In genomic region chr1:1435911-1436633, GRCh38 we compare ENCODE assay signal across 8 cellular contexts. TPM values are rescaled to one million over a fixed set of nuclear protein-coding genes. Genes with fewer than 3 reads are reported as not detected.
DNase-seq lines count a peak whose midpoint lies in the region; ATAC-seq and TF ChIP-seq lines count a peak whose summit lies in the region.

No MANE protein-coding gene starts in this region.

- H3K36me3 ChIP-seq in CD4-positive, alpha-beta memory T cell (ENCODE audit: insufficient read depth, low read length): no peaks in the 10 kb centered on the region
- H3K36me3 ChIP-seq in Peyer's patch (no peaks in the 10 kb centered on the region), thyroid gland (no peaks in the 10 kb centered on the region)

- no peaks in the 10 kb centered on the region for H3K36me3 Mint-ChIP-seq in CD4-positive, alpha-beta memory T cell
- no peaks in the 10 kb centered on the region for H3K36me3 Mint-ChIP-seq in osteocyte (ENCODE audit: unreplicated experiment)

- no peak overlapping the region for H3K4me3 ChIP-seq in CD4-positive, alpha-beta memory T cell (ENCODE audit: low read length in 2 of 2)
- H3K4me3 ChIP-seq in Peyer's patch (peak overlapping the region; percentile 17 to 66 (median 56)), fibroblast of pulmonary artery (replicated peaks; ENCODE audit: low read depth, low read length) (peak overlapping the region; percentile 52), thyroid gland (replicated peaks in 1 of 3) (peak overlapping the region in 1 of 3 donors; percentile 26)

- TF ChIP-seq CTCF in Peyer's patch (IDR thresholded peaks at IDR 0.05) (no peak), fibroblast of pulmonary artery (IDR thresholded peaks at IDR 0.05; ENCODE audit: low read length, missing control alignments) (no peak), osteocyte (IDR thresholded peaks at IDR 0.05) (no peak), thyroid gland (IDR thresholded peaks at IDR 0.05) (no peak)

- no peak overlapping the region for H3K27ac ChIP-seq in CD4-positive, alpha-beta memory T cell (ENCODE audit: low read depth, low read length)
- H3K27ac ChIP-seq in Peyer's patch: peak overlapping the region in 3 of 4 donors; percentile 69 to 91 (median 82)
- H3K27ac ChIP-seq in thyroid gland: no peak overlapping the region

- no peaks in the 10 kb centered on the region for H3K9me3 ChIP-seq in CD4-positive, alpha-beta memory T cell (ENCODE audit: control insufficient read depth in 1 of 2, low read length in 2 of 2)
- H3K9me3 ChIP-seq in Peyer's patch (peaks cover 0 to 2% (median 0%) of the 10 kb centered on the region in 4 donors), thyroid gland (no peaks in the 10 kb centered on the region)

- DNase-seq in CD4-positive, alpha-beta memory T cell: peak in 1 of 5 donors; percentile 33
- DNase-seq in Peyer's patch: no peak
- no peak for DNase-seq in fibroblast of pulmonary artery (ENCODE audit: low read depth)
- no peak for DNase-seq in osteocyte (ENCODE audit: extremely low spot score, unreplicated experiment)
- DNase-seq in thyroid gland: no peak
- DNase-seq in medulla oblongata (ENCODE audit: extremely low spot score): no peak

- peak overlapping the region in 6 of 8 donors; percentile 21 to 72 (median 46) for H3K4me3 Mint-ChIP-seq in CD4-positive, alpha-beta memory T cell
- H3K4me3 Mint-ChIP-seq in osteocyte (ENCODE audit: unreplicated experiment): peak overlapping the region; percentile 59

- no peaks in the 10 kb centered on the region for H3K9me3 Mint-ChIP-seq in CD4-positive, alpha-beta memory T cell
- no peaks in the 10 kb centered on the region for H3K9me3 Mint-ChIP-seq in osteocyte (ENCODE audit: unreplicated experiment)

- H3K4me1 Mint-ChIP-seq in CD4-positive, alpha-beta memory T cell: peaks cover 0 to 8% (median 3%) of the 10 kb centered on the region in 4 donors
- peaks cover 40% of the 10 kb centered on the region for H3K4me1 Mint-ChIP-seq in osteocyte (ENCODE audit: unreplicated experiment)

- POLR2A ChIA-PET in CD4-positive, alpha-beta memory T cell (lab: Charles Lee; ENCODE audit: partially characterized antibody): no interaction called here

- peaks cover 7% of the 10 kb centered on the region for H3K4me1 ChIP-seq in CD4-positive, alpha-beta memory T cell (ENCODE audit: insufficient read depth, low read length)
- H3K4me1 ChIP-seq in Peyer's patch (peaks cover 9 to 78% (median 30%) of the 10 kb centered on the region in 4 donors), thyroid gland (peaks cover 7 to 59% of the 10 kb centered on the region in 2 donors)

- WGBS in thyroid gland, 2 donors: 21 to 23% methylated on average over 12 to 24 of the region's 40 CpGs

- ATAC-seq in GM19035 (IDR thresholded peaks at IDR 0.05; ENCODE audit: unreplicated experiment): no peak
- ATAC-seq in HG02852 (IDR thresholded peaks at IDR 0.05; ENCODE audit: unreplicated experiment): no peak

- CTCF ChIA-PET in CD4-positive, alpha-beta memory T cell (lab: Charles Lee; ENCODE audit: partially characterized antibody): no interaction called here

- H3K27me3 ChIP-seq in CD4-positive, alpha-beta memory T cell (ENCODE audit: insufficient read depth, low read length): peaks cover 24% of the 10 kb centered on the region
- H3K27me3 ChIP-seq in Peyer's patch (no peaks in the 10 kb centered on the region), thyroid gland (no peaks in the 10 kb centered on the region)

- H3K27me3 Mint-ChIP-seq in CD4-positive, alpha-beta memory T cell: peaks cover 10 to 12% of the 10 kb centered on the region in 2 donors
- H3K27me3 Mint-ChIP-seq in osteocyte (ENCODE audit: unreplicated experiment): no peaks in the 10 kb centered on the region

- TF ChIP-seq POLR2A in Peyer's patch (IDR thresholded peaks at IDR 0.05) (no peak), thyroid gland (IDR thresholded peaks at IDR 0.05) (no peak)

- H3K27ac Mint-ChIP-seq in CD4-positive, alpha-beta memory T cell: no peak overlapping the region
- no peak overlapping the region for H3K27ac Mint-ChIP-seq in osteocyte (ENCODE audit: unreplicated experiment)

- intact Hi-C loops in CD4-positive, alpha-beta memory T cell (cut with micrococcal nuclease): no loop called here
- intact Hi-C loops in thyroid gland (cut with DNase I): no loop called here

RNA-seq across cellular contexts. Expression of gene VWA1, which starts 0.6 kb away (rescaled TPM):
- not detected for total RNA-seq in CD4-positive, alpha-beta memory T cell
- polyA plus RNA-seq in CD4-positive, alpha-beta memory T cell: not detected
- 10 to 100 TPM in 1 of 4 donors, 1 to 10 TPM in 3; 3.2 to 14.0 (median 6.7) TPM for total RNA-seq in Peyer's patch
- total RNA-seq in osteocyte: 15.6 and 17.5 TPM in 2 replicates
- total RNA-seq in thyroid gland: 10 to 100 TPM; 11.4 to 52.0 (median 30.3) TPM

RNA-seq across cellular contexts. Expression of gene ATAD3C, which starts 13.4 kb away (rescaled TPM):
- 1 to 10 TPM; 1.5 to 1.6 TPM for total RNA-seq in CD4-positive, alpha-beta memory T cell
- 1 to 10 TPM; 1.8 to 2.1 TPM for polyA plus RNA-seq in CD4-positive, alpha-beta memory T cell
- total RNA-seq in Peyer's patch (under 1 TPM in 1 of 4 donors, not detected in 3; 0.27 TPM), osteocyte (0.27 and 0.44 TPM in 2 replicates), thyroid gland (10 to 100 TPM in 2 of 4 donors, 1 to 10 TPM in 2; 4.9 to 29.9 (median 15.1) TPM)

RNA-seq across cellular contexts. Expression of gene ANKRD65, which starts 15.0 kb away (rescaled TPM):
- not detected for total RNA-seq in CD4-positive, alpha-beta memory T cell
- polyA plus RNA-seq in CD4-positive, alpha-beta memory T cell: not detected
- total RNA-seq in Peyer's patch (10 to 100 TPM in 1 of 4 donors, 1 to 10 TPM in 2, under 1 TPM in 1; 0.54 to 11.6 (median 2.0) TPM), osteocyte (0.21 and 0.24 TPM in 2 replicates), thyroid gland (1 to 10 TPM; 2.0 to 3.2 (median 2.4) TPM)

RNA-seq across cellular contexts. Expression of gene MRPL20, which starts 29.0 kb away (rescaled TPM):
- total RNA-seq in CD4-positive, alpha-beta memory T cell: 100 to 1,000 TPM; 119 to 123 TPM
- 100 to 1,000 TPM; 171 to 202 TPM for polyA plus RNA-seq in CD4-positive, alpha-beta memory T cell
- total RNA-seq in Peyer's patch (10 to 100 TPM; 58.2 to 94.1 (median 78.2) TPM), osteocyte (82.1 and 86.9 TPM in 2 replicates), thyroid gland (100 to 1,000 TPM; 123 to 199 (median 160) TPM)

RNA-seq across cellular contexts. Expression of gene ATAD3B, which starts 35.5 kb away (rescaled TPM):
- 10 to 100 TPM; 51.1 to 53.8 TPM for total RNA-seq in CD4-positive, alpha-beta memory T cell
- polyA plus RNA-seq in CD4-positive, alpha-beta memory T cell: 1 to 10 TPM; 2.9 to 8.1 TPM
- total RNA-seq in Peyer's patch (100 to 1,000 TPM in 1 of 4 donors, 10 to 100 TPM in 3; 26.9 to 130 (median 35.0) TPM), osteocyte (26.9 and 28.6 TPM in 2 replicates), thyroid gland (10 to 100 TPM; 13.8 to 29.1 (median 15.0) TPM)

Comparison
In these comparisons a context has a peak if more than half of its experiments do, and no peak if none do; other contexts are left out.
1. H3K27ac ChIP-seq: peak in Peyer's patch (3 of 4); none in CD4-positive, alpha-beta memory T cell (single experiment) and thyroid gland (0 of 3).
2. H3K4me3 ChIP-seq: peak in Peyer's patch (4 of 4) and fibroblast of pulmonary artery (single experiment); none in CD4-positive, alpha-beta memory T cell (0 of 2).
3. RNA of gene VWA1, which starts 0.6 kb away (total RNA-seq): 11.4 to 52.0 TPM in thyroid gland, 15.6 to 17.5 TPM in osteocyte and 3.2 to 14.0 TPM in Peyer's patch; not detected in CD4-positive, alpha-beta memory T cell; every median in the first group is over 4 times any median in the second.